8 cellular contexts compared by ENCODE assay signal in genomic region chrX:135985974-135986312, GRCh38. TPM values are rescaled to one million over a fixed set of nuclear protein-coding genes. Genes with fewer than 3 reads are reported as not detected.
DNase-seq lines count a peak whose midpoint lies in the region; ATAC-seq and TF ChIP-seq lines count a peak whose summit lies in the region.

No MANE protein-coding gene starts in this region.

- ATAC-seq in heart left ventricle: no peak
- ATAC-seq in left cardiac atrium: no peak
- no peak for ATAC-seq in memory B cell (ENCODE audit: low read depth)
- no peak for ATAC-seq in GM21447 (IDR thresholded peaks at IDR 0.05; ENCODE audit: unreplicated experiment)

- H3K27me3 Mint-ChIP-seq in memory B cell: no peaks in the 10 kb centered on the region

- H3K4me1 ChIP-seq in heart left ventricle (peaks cover 0 to 39% (median 3%) of the 10 kb centered on the region in 12 donors), breast epithelium (no peaks in the 10 kb centered on the region), urinary bladder (ENCODE audit: insufficient read depth) (no peaks in the 10 kb centered on the region)

- H3K4me3 ChIP-seq in heart left ventricle (peak overlapping the region; percentile 39 to 85 (median 74)), breast epithelium (peak overlapping the region; percentile 55 to 80 (median 70)), urinary bladder (ENCODE audit: low read depth, low read length) (peak overlapping the region; percentile 66)

- peaks cover 41% of the 10 kb centered on the region for H3K4me1 Mint-ChIP-seq in memory B cell

- TF ChIP-seq POLR2A in heart left ventricle (IDR thresholded peaks at IDR 0.05) (no peak), breast epithelium (IDR thresholded peaks at IDR 0.05) (no peak)

- peak overlapping the region; percentile 97 for H3K4me3 Mint-ChIP-seq in memory B cell

- in situ Hi-C loops in KBM-7 (cut with MboI; ENCODE audit: low pct_unique_long_range_greater_than_20kb, low sequenced_read_pairs): no loop called here

- H3K27me3 ChIP-seq in heart left ventricle: no peaks in the 10 kb centered on the region
- peaks cover 0 to 25% of the 10 kb centered on the region in 2 donors for H3K27me3 ChIP-seq in breast epithelium

- TF ChIP-seq CTCF in heart left ventricle (IDR thresholded peaks at IDR 0.05) (no peak), breast epithelium (IDR thresholded peaks at IDR 0.05) (no peak)

- H3K27ac ChIP-seq in heart left ventricle: peak overlapping the region in 9 of 12 donors; percentile 59 to 85 (median 77)
- peak overlapping the region; percentile 66 to 87 for H3K27ac ChIP-seq in breast epithelium
- no peak overlapping the region for H3K27ac ChIP-seq in urinary bladder (ENCODE audit: low read depth)

- WGBS in heart left ventricle, 4 donors: 0 to 36% (median 18%) methylated on average over 14 of the region's 14 CpGs
- WGBS in urinary bladder: 0% methylated on average over 14 of the region's 14 CpGs

- H3K36me3 ChIP-seq in heart left ventricle (no peaks in the 10 kb centered on the region), breast epithelium (no peaks in the 10 kb centered on the region), urinary bladder (ENCODE audit: insufficient read depth) (no peaks in the 10 kb centered on the region)

- H3K9me3 ChIP-seq in heart left ventricle (no peaks in the 10 kb centered on the region), breast epithelium (no peaks in the 10 kb centered on the region)

- H3K9me3 Mint-ChIP-seq in memory B cell: no peaks in the 10 kb centered on the region

- intact Hi-C loops in heart left ventricle (cut with DNase I): no loop called here
- intact Hi-C loops in left cardiac atrium (cut with DNase I): no loop called here
- intact Hi-C loops in breast epithelium (cut with DNase I; ENCODE audit: low total_unique reads): no loop called here

- H3K27ac Mint-ChIP-seq in memory B cell: peak overlapping the region; percentile 91

- peaks cover 4% of the 10 kb centered on the region for H3K36me3 Mint-ChIP-seq in memory B cell

- DNase-seq in heart left ventricle (no peak), left cardiac atrium (no peak), breast epithelium (ENCODE audit: low spot score in 2 of 2) (no peak), memory B cell (ENCODE audit: low spot score in 2 of 2) (no peak), KBM-7 (no peak)
- no peak for DNase-seq in stimulated activated CD8-positive, alpha-beta memory T cell treated with anti-CD3 and anti-CD28 coated beads, Interleukin-4, amount 100 ng/mL, for 48 hours

RNA-seq across cellular contexts. Expression of gene SLC9A6, which starts 0.7 kb away (rescaled TPM):
- total RNA-seq in heart left ventricle (10 to 100 TPM; 14.3 to 23.2 (median 15.6) TPM), left cardiac atrium (10 to 100 TPM; 14.6 to 15.7 TPM), breast epithelium (10 to 100 TPM; 12.5 to 17.1 (median 12.9) TPM), urinary bladder (22.9 TPM)
- polyA plus RNA-seq in heart left ventricle (10 to 100 TPM; 10.6 to 20.5 TPM), urinary bladder (11.3 TPM)

RNA-seq across cellular contexts. Expression of gene MMGT1, which starts 12.2 kb away (rescaled TPM):
- total RNA-seq in heart left ventricle (10 to 100 TPM; 22.8 to 34.4 (median 26.5) TPM), left cardiac atrium (10 to 100 TPM; 22.7 to 27.2 TPM), breast epithelium (10 to 100 TPM; 22.0 to 33.1 (median 25.6) TPM), urinary bladder (21.4 TPM)
- polyA plus RNA-seq in heart left ventricle (10 to 100 TPM in 1 of 2 donors, 1 to 10 TPM in 1; 1.6 to 28.6 TPM), urinary bladder (23.8 TPM)
